In genomic region chr6:17706580-17707370, GRCh38 we compare ENCODE assay signal across 8 cellular contexts. TPM values are rescaled to one million over a fixed set of nuclear protein-coding genes. Genes with fewer than 3 reads are reported as not detected.
DNase-seq lines count a peak whose midpoint lies in the region; ATAC-seq and TF ChIP-seq lines count a peak whose summit lies in the region.

Gene NUP153 (minus strand): TSS chr6:17706925. CDS start chr6:17706387, 538 bp downstream.

- H3K4me3 ChIP-seq in dorsolateral prefrontal cortex (peak within 1 kb of the TSS; percentile 77 to 100 (median 96)), liver (ENCODE audit: low read depth in 1 of 3, low read length in 3 of 3) (peak within 1 kb of the TSS; percentile 65 to 92 (median 83))

- no peaks in the 10 kb centered on the region for H3K9me3 Mint-ChIP-seq in activated CD4-positive, alpha-beta memory T cell treated with anti-CD3 and anti-CD28 coated beads for 36 hours

- peak within 1 kb of the TSS; percentile 74 to 99 (median 95) for H3K27ac ChIP-seq in dorsolateral prefrontal cortex
- peak within 1 kb of the TSS; percentile 97 to 100 for H3K27ac ChIP-seq in liver (ENCODE audit: low read depth in 1 of 2, low read length in 2 of 2)

- H3K36me3 ChIP-seq in liver (ENCODE audit: control insufficient read depth in 4 of 4, insufficient read depth in 3 of 4, low read depth in 1 of 4, low read length in 3 of 4), result no peaks in the 10 kb centered on the region

- under 1% methylated on average over 69 of the region's 69 CpGs for WGBS in liver

- CTCF ChIA-PET in activated CD4-positive, alpha-beta memory T cell treated with anti-CD3 and anti-CD28 coated beads for 36 hours (lab: Charles Lee), result interaction anchor here (1.0 to 2.0 kb wide), 2 partner anchors 104 to 107 kb away, joined by 4 to 7 read pairs; partner anchors contain the start of gene FAM8A1

- peak; percentile 100 for DNase-seq in CD1c-positive myeloid dendritic cell (ENCODE audit: extremely low spot score)
- peak; percentile 91 for DNase-seq in NCI-H82 treated with DMSO at 0.1 percent for 48 hours (lab: John Stamatoyannopoulos, UW; ENCODE audit: unreplicated experiment)
- DNase-seq in activated CD4-positive, alpha-beta memory T cell treated with anti-CD3 and anti-CD28 coated beads for 36 hours, result peak; percentile 100
- DNase-seq in dorsolateral prefrontal cortex, result peak; percentile 96 to 100 (median 99)
- DNase-seq in stimulated activated CD4-positive, alpha-beta T cell treated with anti-CD3 and anti-CD28 coated beads, Interleukin-4, amount 100 ng/mL, for 24 hours, result peak; percentile 100

- H3K27ac Mint-ChIP-seq in activated CD4-positive, alpha-beta memory T cell treated with anti-CD3 and anti-CD28 coated beads for 36 hours, result peak within 1 kb of the TSS; percentile 95

- peaks cover 1% of the 10 kb centered on the region for H3K27me3 Mint-ChIP-seq in activated CD4-positive, alpha-beta memory T cell treated with anti-CD3 and anti-CD28 coated beads for 36 hours

- peak; percentile 3 to 24 for TF ChIP-seq RAD21 in liver (IDR thresholded peaks at IDR 0.05)

- H3K36me3 Mint-ChIP-seq in activated CD4-positive, alpha-beta memory T cell treated with anti-CD3 and anti-CD28 coated beads for 36 hours, result peaks cover 28% of the 10 kb centered on the region

- POLR2A ChIA-PET in activated CD4-positive, alpha-beta memory T cell treated with anti-CD3 and anti-CD28 coated beads for 36 hours (lab: Charles Lee), result interaction anchor here (0.6 to 2.9 kb wide), 6 partner anchors 9 to 106 kb away, joined by 3 to 29 read pairs (median 4); partner anchors contain the start of gene FAM8A1

- H3K27me3 ChIP-seq in dorsolateral prefrontal cortex, result no peaks in the 10 kb centered on the region
- H3K27me3 ChIP-seq in liver (ENCODE audit: control insufficient read depth in 4 of 4, insufficient read depth in 4 of 4, low read length in 3 of 4), result no peaks in the 10 kb centered on the region

- TF ChIP-seq CTCF in dorsolateral prefrontal cortex (IDR thresholded peaks at IDR 0.05 in 54 of 56, conservative IDR thresholded peaks at IDR 0.05 in 2 of 56; ENCODE audit: low read depth in 1 of 56, partially characterized antibody in 56 of 56) (peak in 31 of 56 donors; percentile 2 to 63 (median 34)), liver (IDR thresholded peaks at IDR 0.05; ENCODE audit: low read depth, low read length, missing input control) (no peak)

- peak within 1 kb of the TSS; percentile 90 to 94 for H3K9ac ChIP-seq in liver (ENCODE audit: low read depth in 1 of 2, low read length in 2 of 2)

- peak within 1 kb of the TSS; percentile 91 for H3K4me3 Mint-ChIP-seq in activated CD4-positive, alpha-beta memory T cell treated with anti-CD3 and anti-CD28 coated beads for 36 hours

- H3K4me1 ChIP-seq in liver (ENCODE audit: control insufficient read depth in 4 of 4, insufficient read depth in 4 of 4, low read length in 3 of 4), result peaks cover 7 to 20% (median 16%) of the 10 kb centered on the region in 4 donors

- intact Hi-C loops in activated CD4-positive, alpha-beta memory T cell treated with anti-CD3 and anti-CD28 coated beads for 36 hours (cut with micrococcal nuclease), result loop anchor here (1.0 to 10.0 kb wide), 6 partner anchors 9 to 1272 kb away; partner anchors contain the start of genes ATXN1 and FAM8A1
- intact Hi-C loops in dorsolateral prefrontal cortex (cut with DNase I), result loop anchor here (2.0 to 5.0 kb wide), 2 partner anchors 106 to 556 kb away; partner anchors contain the start of genes FAM8A1 (in 2 of the 2) and DEK (in 1 of the 2)

- ATAC-seq in GM19438 (IDR thresholded peaks at IDR 0.05; ENCODE audit: low read depth, unreplicated experiment) (peak; percentile 43), HG03575 (IDR thresholded peaks at IDR 0.05; ENCODE audit: extremely low read depth, insufficient number of reproducible peaks, low FRiP score, unreplicated experiment) (peak; percentile 53)

- H3K4me1 Mint-ChIP-seq in activated CD4-positive, alpha-beta memory T cell treated with anti-CD3 and anti-CD28 coated beads for 36 hours (ENCODE audit: low read depth), result peaks cover 26% of the 10 kb centered on the region

- H3K9me3 ChIP-seq in liver (ENCODE audit: control insufficient read depth in 4 of 4, low read length in 3 of 4), result no peaks in the 10 kb centered on the region

TF ChIP-seq in liver, 16 proteins besides CTCF, POLR2A, EP300 and RAD21:
- TF ChIP-seq FOXA1 (IDR thresholded peaks at IDR 0.05) (peak; percentile 53), MAX (IDR thresholded peaks at IDR 0.05) (peak; percentile 94), ZBTB33 (IDR thresholded peaks at IDR 0.05) (peak; percentile 89), EGR1 (IDR thresholded peaks at IDR 0.05; ENCODE audit: low read depth in 2 of 2) (peak in 1 of 2 donors; percentile 58), SP1 (IDR thresholded peaks at IDR 0.05) (peak; percentile 76), HNF4A (conservative IDR thresholded peaks at IDR 0.05) (peak in 1 of 2 donors; percentile 46), RXRA (IDR thresholded peaks at IDR 0.05) (peak; percentile 41 to 46), HNF4G (IDR thresholded peaks at IDR 0.05) (no peak), NR2F2 (IDR thresholded peaks at IDR 0.05) (peak; percentile 29), TAF1 (conservative IDR thresholded peaks at IDR 0.05) (no peak), JUND (IDR thresholded peaks at IDR 0.05) (peak; percentile 7 to 12), ATF3 (IDR thresholded peaks at IDR 0.05) (peak; percentile 59), FOXA2 (IDR thresholded peaks at IDR 0.05) (no peak), YY1 (IDR thresholded peaks at IDR 0.05) (peak; percentile 83), GABPA (IDR thresholded peaks at IDR 0.05 in 1 of 2, conservative IDR thresholded peaks at IDR 0.05 in 1 of 2) (peak; percentile 96)
- TF ChIP-seq, protein P1, sequence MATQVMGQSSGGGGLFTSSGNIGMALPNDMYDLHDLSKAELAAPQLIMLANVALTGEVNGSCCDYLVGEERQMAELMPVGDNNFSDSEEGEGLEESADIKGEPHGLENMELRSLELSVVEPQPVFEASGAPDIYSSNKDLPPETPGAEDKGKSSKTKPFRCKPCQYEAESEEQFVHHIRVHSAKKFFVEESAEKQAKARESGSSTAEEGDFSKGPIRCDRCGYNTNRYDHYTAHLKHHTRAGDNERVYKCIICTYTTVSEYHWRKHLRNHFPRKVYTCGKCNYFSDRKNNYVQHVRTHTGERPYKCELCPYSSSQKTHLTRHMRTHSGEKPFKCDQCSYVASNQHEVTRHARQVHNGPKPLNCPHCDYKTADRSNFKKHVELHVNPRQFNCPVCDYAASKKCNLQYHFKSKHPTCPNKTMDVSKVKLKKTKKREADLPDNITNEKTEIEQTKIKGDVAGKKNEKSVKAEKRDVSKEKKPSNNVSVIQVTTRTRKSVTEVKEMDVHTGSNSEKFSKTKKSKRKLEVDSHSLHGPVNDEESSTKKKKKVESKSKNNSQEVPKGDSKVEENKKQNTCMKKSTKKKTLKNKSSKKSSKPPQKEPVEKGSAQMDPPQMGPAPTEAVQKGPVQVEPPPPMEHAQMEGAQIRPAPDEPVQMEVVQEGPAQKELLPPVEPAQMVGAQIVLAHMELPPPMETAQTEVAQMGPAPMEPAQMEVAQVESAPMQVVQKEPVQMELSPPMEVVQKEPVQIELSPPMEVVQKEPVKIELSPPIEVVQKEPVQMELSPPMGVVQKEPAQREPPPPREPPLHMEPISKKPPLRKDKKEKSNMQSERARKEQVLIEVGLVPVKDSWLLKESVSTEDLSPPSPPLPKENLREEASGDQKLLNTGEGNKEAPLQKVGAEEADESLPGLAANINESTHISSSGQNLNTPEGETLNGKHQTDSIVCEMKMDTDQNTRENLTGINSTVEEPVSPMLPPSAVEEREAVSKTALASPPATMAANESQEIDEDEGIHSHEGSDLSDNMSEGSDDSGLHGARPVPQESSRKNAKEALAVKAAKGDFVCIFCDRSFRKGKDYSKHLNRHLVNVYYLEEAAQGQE (IDR thresholded peaks at IDR 0.05), result peak; percentile 73
TF ChIP-seq in liver: peak in this region for 13.

RNA-seq across cellular contexts. Expression of gene NUP153, which starts in this region (rescaled TPM):
- 10 to 100 TPM; 72.4 to 78.2 TPM for total RNA-seq in activated CD4-positive, alpha-beta memory T cell treated with anti-CD3 and anti-CD28 coated beads for 36 hours
- total RNA-seq in dorsolateral prefrontal cortex (10 to 100 TPM; 26.7 to 40.0 (median 33.5) TPM), liver (10 to 100 TPM; 20.1 to 42.4 TPM)
- 1 to 10 TPM; 5.1 to 8.6 TPM for polyA plus RNA-seq in liver

Comparison
In these comparisons a context has a peak if more than half of its experiments do, and no peak if none do; other contexts are left out.
1. Peak in every context shown above with its lines: DNase-seq, ATAC-seq, H3K4me3 ChIP-seq and H3K27ac ChIP-seq.